11 cellular contexts compared by ENCODE assay signal in genomic region chr15:70284438-70285214, GRCh38.
DNase-seq lines count a peak whose midpoint lies in the region; ATAC-seq lines count a peak whose summit lies in the region.
"Had no signal": no experiment of that assay in that cellular context is flagged by ENCODE, and none has a peak within 500 bp of the region (broad histone marks: within the 10 kb centered on the region; RNA-seq: fewer than 3 reads in every experiment).

No MANE protein-coding gene starts in this region.

- H3K36me3 ChIP-seq in mesenchymal stem cell (ENCODE audit: control insufficient read depth in 1 of 2, insufficient read depth in 2 of 2, low read depth in 1 of 2, low read length in 2 of 2), result no peaks in the 10 kb centered on the region
- H3K36me3 ChIP-seq: WERI-Rb-1 had no signal

- WGBS in mesenchymal stem cell, result 92% methylated on average over 9 of the region's 9 CpGs

- H2BK12ac ChIP-seq in mesenchymal stem cell (ENCODE audit: low read length in 2 of 2), result no peak overlapping the region

- no peak overlapping the region for H3K4me2 ChIP-seq in mesenchymal stem cell (ENCODE audit: low read length, poor library complexity, severe bottlenecking)

- H3K9ac ChIP-seq in mesenchymal stem cell (ENCODE audit: low read length), result no peak overlapping the region

- no peak overlapping the region for H2AK5ac ChIP-seq in mesenchymal stem cell (ENCODE audit: low read length, severe bottlenecking)

- DNase-seq in DMS79 (lab: John Stamatoyannopoulos, UW), result peak; percentile 65
- DNase-seq in MV-4-11 (lab: John Stamatoyannopoulos, UW), result peak; percentile 71
- peak; percentile 33 for DNase-seq in amniotic epithelial cell (ENCODE audit: low read depth)
- no peak for DNase-seq in mesenchymal stem cell
- no peak for DNase-seq in activated CD4-positive, alpha-beta T cell treated with anti-CD3 and anti-CD28 coated beads for 4 hours
- DNase-seq in activated gamma-delta T cell (lab: John Stamatoyannopoulos, UW), result no peak
- DNase-seq: HCEC 1CT, NCI-H187 treated with DMSO at 0.1 percent for 48 hours, WERI-Rb-1 had no signal

- no peaks in the 10 kb centered on the region for H3K9me3 ChIP-seq in mesenchymal stem cell (ENCODE audit: control insufficient read depth, low read length)

- H3K79me1 ChIP-seq in mesenchymal stem cell (replicated peaks; ENCODE audit: low read length, poor library complexity, severe bottlenecking), result no peaks in the 10 kb centered on the region

- ATAC-seq in GM21529 (IDR thresholded peaks at IDR 0.05; ENCODE audit: unreplicated experiment), result no peak
- no peak for ATAC-seq in HG02884 (IDR thresholded peaks at IDR 0.05; ENCODE audit: unreplicated experiment)

- H2BK120ac ChIP-seq in mesenchymal stem cell (ENCODE audit: low read depth, low read length), result no peak overlapping the region

- no peak overlapping the region for H3K23ac ChIP-seq in mesenchymal stem cell (ENCODE audit: low read length in 2 of 2)

- H2BK15ac ChIP-seq in mesenchymal stem cell (ENCODE audit: low read depth, poor library complexity, severe bottlenecking), result no peak overlapping the region

- H3K27me3 ChIP-seq in mesenchymal stem cell (ENCODE audit: control insufficient read depth in 1 of 2, insufficient read depth in 1 of 2, low read length in 2 of 2), result peaks cover under 1 to 26% of the 10 kb centered on the region in 2 experiments

- peak overlapping the region; percentile 41 for H4K91ac ChIP-seq in mesenchymal stem cell (ENCODE audit: low read length)

- no peak overlapping the region for H4K8ac ChIP-seq in mesenchymal stem cell (ENCODE audit: low read length)

- H3K4me1 ChIP-seq in mesenchymal stem cell (ENCODE audit: control insufficient read depth, insufficient read depth, low read depth, low read length), result peaks cover 7% of the 10 kb centered on the region

- no peak overlapping the region for H3K27ac ChIP-seq in mesenchymal stem cell (ENCODE audit: low read length, poor library complexity, severe bottlenecking)
- H3K27ac ChIP-seq: WERI-Rb-1 had no signal

- H2AFZ ChIP-seq in mesenchymal stem cell (ENCODE audit: low read depth, low read length), result no peak overlapping the region

- H3K4ac ChIP-seq in mesenchymal stem cell (ENCODE audit: low read depth in 1 of 2, low read length in 2 of 2), result no peak overlapping the region

- H3K14ac ChIP-seq in mesenchymal stem cell (ENCODE audit: low read length in 2 of 2), result no peak overlapping the region

- no peak overlapping the region for H3K4me3 ChIP-seq in mesenchymal stem cell (ENCODE audit: insufficient read depth in 1 of 2, low read depth in 1 of 2, low read length in 2 of 2)

- H3K18ac ChIP-seq in mesenchymal stem cell (ENCODE audit: low read depth in 1 of 2, low read length in 2 of 2), result no peak overlapping the region

- H2BK5ac ChIP-seq in mesenchymal stem cell (ENCODE audit: low read depth, low read length, poor library complexity, severe bottlenecking), result no peak overlapping the region

Comparison
In these comparisons a context has a peak if more than half of its experiments do, and no peak if none do; other contexts are left out.
1. DNase-seq: peak in DMS79 (single experiment), MV-4-11 (single experiment) and amniotic epithelial cell (single experiment); none in mesenchymal stem cell (single experiment), activated CD4-positive, alpha-beta T cell treated with anti-CD3 and anti-CD28 coated beads for 4 hours (0 of 2) and activated gamma-delta T cell (single experiment).